ENCODE assay signal across 9 cellular contexts in genomic region chr10:96271017-96271815, GRCh38. TPM values are rescaled to one million over a fixed set of nuclear protein-coding genes. Genes with fewer than 3 reads are reported as not detected.
DNase-seq lines count a peak whose midpoint lies in the region; ATAC-seq, FAIRE-seq and TF ChIP-seq lines count a peak whose summit lies in the region.
"Had no signal": no experiment of that assay in that cellular context is flagged by ENCODE, and none has a peak within 500 bp of the region (broad histone marks: within the 10 kb centered on the region; RNA-seq: fewer than 3 reads in every experiment).

Gene BLNK, minus strand, starts transcription at chr10:96271569. Its CDS starts 171 bp downstream, at chr10:96271398.

- dilution Hi-C loops in keratinocyte (cut with MboI; ENCODE audit: extremely low pct_ligation_motif_present, low sequenced_read_pairs): no loop called here

- H3K9ac ChIP-seq in keratinocyte (ENCODE audit: control insufficient read depth, extremely low read depth, insufficient read depth, low read length): no peak within 1 kb of the TSS

- ATAC-seq in HG02981 (IDR thresholded peaks at IDR 0.05; ENCODE audit: unreplicated experiment): peak; percentile 77

- H2AFZ ChIP-seq in PC-9: no peak within 1 kb of the TSS
- peak within 1 kb of the TSS; percentile 84 for H2AFZ ChIP-seq in keratinocyte (ENCODE audit: control insufficient read depth, low read length)

- DNase-seq in SKM-1 treated with dmso at 0.1 percent for 144 hours (lab: John Stamatoyannopoulos, UW; ENCODE audit: unreplicated experiment) (peak; percentile 6), SKM-1 (lab: John Stamatoyannopoulos, UW; ENCODE audit: unreplicated experiment) (no peak), PC-9 (peak; percentile 35 to 44), keratinocyte (ENCODE audit: low read depth, low spot score) (no peak), thyroid gland (peak; percentile 96 to 97), NCI-H82 treated with DMSO at 0.1 percent for 48 hours (lab: John Stamatoyannopoulos, UW; ENCODE audit: unreplicated experiment) (no peak)
- no peak for DNase-seq in stimulated activated CD4-positive, alpha-beta T cell treated with anti-CD3 and anti-CD28 coated beads, Interleukin-12 subunit alpha, Interleukin-12 subunit beta, amount 100 ng/mL, for 4 hours

- H3K79me2 ChIP-seq in PC-9 (ENCODE audit: low read depth): no peaks in the 10 kb centered on the region
- H3K79me2 ChIP-seq in keratinocyte (ENCODE audit: control insufficient read depth, insufficient read depth, low read length): no peaks in the 10 kb centered on the region

- no peaks in the 10 kb centered on the region for H3K9me2 ChIP-seq in PC-9 (ENCODE audit: insufficient read depth)

- TF ChIP-seq CTCF in PC-9 (conservative IDR thresholded peaks at IDR 0.05): no peak
- no peak for TF ChIP-seq CTCF in keratinocyte (optimal IDR thresholded peaks at IDR 0.05 in 1 of 3, IDR thresholded peaks at IDR 0.05 in 1 of 3, conservative IDR thresholded peaks at IDR 0.05 in 1 of 3; ENCODE audit: extremely low read depth in 1 of 3, insufficient read depth in 2 of 3, low read length in 3 of 3)
- TF ChIP-seq CTCF in thyroid gland (IDR thresholded peaks at IDR 0.05): peak in 1 of 6 experiments; percentile 3

- POLR2A ChIA-PET in PC-9 (lab: Charles Lee; ENCODE audit: unreplicated experiment): interaction anchor here (0.7 kb wide), 1 partner anchor 704 kb away, joined by 3 read pairs; no protein-coding TSS in a partner anchor

- no peaks in the 10 kb centered on the region for H3K36me3 ChIP-seq in PC-9 (ENCODE audit: low read depth)
- no peaks in the 10 kb centered on the region for H3K36me3 ChIP-seq in keratinocyte (ENCODE audit: control insufficient read depth in 2 of 2, extremely low read depth in 1 of 2, insufficient read depth in 2 of 2, low read length in 2 of 2)
- no peaks in the 10 kb centered on the region for H3K36me3 ChIP-seq in thyroid gland

- H3K9me3 ChIP-seq in PC-9 (ENCODE audit: insufficient read depth, low read depth) (no peaks in the 10 kb centered on the region), keratinocyte (ENCODE audit: control insufficient read depth, low read depth, low read length) (no peaks in the 10 kb centered on the region), thyroid gland (no peaks in the 10 kb centered on the region)

- BruUV-seq in PC-9 (replicated peaks; lab: Mats Ljungman, UMichigan): no TSS peak

- TF ChIP-seq POLR2A in thyroid gland (IDR thresholded peaks at IDR 0.05): peak in 1 of 2 donors; percentile 71

- intact Hi-C loops in PC-9 (cut with micrococcal nuclease; ENCODE audit: unreplicated experiment) (no loop called here), thyroid gland (cut with DNase I) (no loop called here)

- H3K4me2 ChIP-seq in PC-9 (peak within 1 kb of the TSS; percentile 12; the same call in 1 of the 2 replicates), keratinocyte (ENCODE audit: control insufficient read depth, extremely low read depth, insufficient read depth, low read depth, low read length) (peak within 1 kb of the TSS; percentile 70)

- 5 to 13% methylated on average over 6 of the region's 6 CpGs for WGBS in thyroid gland, 2 donors

- CTCF ChIA-PET in PC-9 (lab: Charles Lee): no interaction called here

- peak; percentile 78 for FAIRE-seq in keratinocyte (lab: Jason Lieb, UNC)

- H3K9me1 ChIP-seq in keratinocyte (ENCODE audit: control insufficient read depth, extremely low read depth, insufficient read depth, low read length): no peaks in the 10 kb centered on the region

- H3K27me3 ChIP-seq in PC-9 (ENCODE audit: insufficient read depth, low read depth) (no peaks in the 10 kb centered on the region), keratinocyte (ENCODE audit: control insufficient read depth, extremely low read depth, insufficient read depth, low read length) (no peaks in the 10 kb centered on the region), thyroid gland (no peaks in the 10 kb centered on the region)

- H3K27ac ChIP-seq in PC-9: no peak within 1 kb of the TSS
- peak within 1 kb of the TSS; percentile 32 for H3K27ac ChIP-seq in keratinocyte (ENCODE audit: control insufficient read depth, insufficient read depth, low read length)
- peak within 1 kb of the TSS; percentile 89 to 92 (median 90) for H3K27ac ChIP-seq in thyroid gland

- no peak within 1 kb of the TSS for H3K4me3 ChIP-seq in PC-9
- H3K4me3 ChIP-seq in keratinocyte (ENCODE audit: control insufficient read depth in 2 of 3, extremely low read depth in 1 of 3, insufficient read depth in 2 of 3, low read depth in 1 of 3, low read length in 3 of 3): peak within 1 kb of the TSS; percentile 29 to 40 (median 37)
- peak within 1 kb of the TSS in 1 of 3 donors; percentile 16 for H3K4me3 ChIP-seq in thyroid gland (replicated peaks in 1 of 3)

- H4K20me1 ChIP-seq in PC-9 (ENCODE audit: insufficient read depth) (no peaks in the 10 kb centered on the region), keratinocyte (ENCODE audit: control insufficient read depth, extremely low read depth, insufficient read depth, low read length) (no peaks in the 10 kb centered on the region)

- H3K4me1 ChIP-seq in PC-9 (replicated peaks; ENCODE audit: insufficient read depth): no peaks in the 10 kb centered on the region
- H3K4me1 ChIP-seq in keratinocyte (ENCODE audit: control insufficient read depth, extremely low read depth, insufficient read depth, low read length): peaks cover 44% of the 10 kb centered on the region
- H3K4me1 ChIP-seq in thyroid gland: peaks cover 47 to 60% of the 10 kb centered on the region in 2 donors

- H3F3A ChIP-seq in PC-9 (ENCODE audit: insufficient read depth, low read depth): no peaks in the 10 kb centered on the region

RNA-seq across cellular contexts. Expression of gene BLNK, which starts in this region (rescaled TPM):
- total RNA-seq in PC-9 (2021): 0.98 and 1.0 TPM in 2 replicates
- polyA plus RNA-seq in keratinocyte: 0.51 to 4.4 TPM (median 2.2 TPM) in 3 replicates
- polyA plus RNA-seq in keratinocyte (2011; ENCODE audit: low read depth): 9.5 TPM
- 2.3 and 2.8 TPM in 2 replicates for polyA plus RNA-seq in keratinocyte (2011; cell fraction: cytosol; rRNA removed)
- polyA plus RNA-seq in keratinocyte (2011; cell fraction: nucleus; rRNA removed): 6.0 and 6.9 TPM in 2 replicates
- 0.41 and 12.3 TPM in 2 replicates for polyA plus RNA-seq in keratinocyte (2012; ENCODE audit: low replicate concordance)
- 2.1 to 3.7 TPM in 2 of 3 replicates, not detected in the other for polyA minus RNA-seq in keratinocyte
- polyA minus RNA-seq in keratinocyte (2011; cell fraction: cytosol; rRNA and poly(A)+ RNA removed): not detected
- 2.6 and 5.2 TPM in 2 replicates for polyA minus RNA-seq in keratinocyte (2011; cell fraction: nucleus; rRNA and poly(A)+ RNA removed)
- total RNA-seq in thyroid gland: 10 to 100 TPM in 3 of 4 donors, 1 to 10 TPM in 1; 5.8 to 36.9 (median 25.7) TPM
- polyA plus RNA-seq: BJ had no signal

Comparison
In these comparisons a context has a peak if more than half of its experiments do, and no peak if none do; other contexts are left out.
1. DNase-seq: peak in SKM-1 treated with dmso at 0.1 percent for 144 hours (single experiment), PC-9 (2 of 2) and thyroid gland (2 of 2); none in SKM-1 (single experiment), keratinocyte (single experiment), stimulated activated CD4-positive, alpha-beta T cell treated with anti-CD3 and anti-CD28 coated beads, Interleukin-12 subunit alpha, Interleukin-12 subunit beta, amount 100 ng/mL, for 4 hours (single experiment) and NCI-H82 treated with DMSO at 0.1 percent for 48 hours (single experiment).